Comparison of ENCODE assay signal across 17 cellular contexts in the genomic region with DNA sequence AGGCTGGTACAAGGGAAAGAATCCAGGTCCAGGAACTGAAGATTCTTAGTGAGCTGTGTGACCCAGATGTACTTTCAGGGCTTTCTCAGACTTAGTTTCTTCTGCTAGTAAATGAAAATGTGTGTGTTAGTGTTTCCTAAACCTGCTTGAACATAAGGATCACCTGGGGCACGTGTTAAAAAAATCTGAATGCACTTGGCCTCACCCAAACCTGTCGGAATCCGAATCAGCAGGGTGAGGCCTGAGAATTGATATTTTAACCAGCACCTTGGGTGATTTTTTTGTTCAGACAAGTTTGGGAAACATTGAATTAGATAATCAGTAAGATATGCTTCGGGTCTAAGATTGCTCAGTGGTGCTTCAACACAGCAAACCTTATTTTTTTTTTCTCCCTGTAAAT. TPM values are rescaled to one million over a fixed set of nuclear protein-coding genes. Genes with fewer than 3 reads are reported as not detected.
DNase-seq lines count a peak whose midpoint lies in the region; ATAC-seq and TF ChIP-seq lines count a peak whose summit lies in the region.
"Had no signal": no experiment of that assay in that cellular context is flagged by ENCODE, and none has a peak within 500 bp of the region (broad histone marks: within the 10 kb centered on the region; RNA-seq: fewer than 3 reads in every experiment).

No MANE protein-coding gene starts in this region.

- H3K4me3 Mint-ChIP-seq in activated CD4-positive, alpha-beta T cell treated with anti-CD3 and anti-CD28 coated beads, Interleukin-2, amount 10 ng/mL, durations not matched to agents 24 days and 14 days, result no peak overlapping the region
- H3K4me3 Mint-ChIP-seq in stimulated activated memory B cell treated with anti-CD40 and anti-IgM and Interleukin-4, amounts not matched to agents 10 μg/mL and 1 μg/mL and 100 μg/mL, for 72 hours, result no peak overlapping the region
- H3K4me3 Mint-ChIP-seq: IgD-negative memory B cell, type B pancreatic cell had no signal

- H3K4me1 Mint-ChIP-seq in activated CD4-positive, alpha-beta T cell treated with anti-CD3 and anti-CD28 coated beads, Interleukin-2, amount 10 ng/mL, durations not matched to agents 24 days and 14 days, result peaks cover 15% of the 10 kb centered on the region
- H3K4me1 Mint-ChIP-seq in stimulated activated memory B cell treated with anti-CD40 and anti-IgM and Interleukin-4, amounts not matched to agents 10 μg/mL and 1 μg/mL and 100 μg/mL, for 72 hours, result peaks cover 16% of the 10 kb centered on the region

- peaks cover under 1% of the 10 kb centered on the region for H3K9me3 Mint-ChIP-seq in activated CD4-positive, alpha-beta T cell treated with anti-CD3 and anti-CD28 coated beads, Interleukin-2, amount 10 ng/mL, durations not matched to agents 24 days and 14 days
- H3K9me3 Mint-ChIP-seq in stimulated activated memory B cell treated with anti-CD40 and anti-IgM and Interleukin-4, amounts not matched to agents 10 μg/mL and 1 μg/mL and 100 μg/mL, for 72 hours, result no peaks in the 10 kb centered on the region
- H3K9me3 Mint-ChIP-seq: IgD-negative memory B cell, type B pancreatic cell had no signal

- H3K27me3 ChIP-seq in SK-N-SH (ENCODE audit: insufficient read depth) (no peaks in the 10 kb centered on the region), esophagus squamous epithelium (no peaks in the 10 kb centered on the region)
- H3K27me3 ChIP-seq: ovary had no signal

- H3F3A ChIP-seq in SK-N-SH (replicated peaks; ENCODE audit: insufficient read depth), result peaks cover 15% of the 10 kb centered on the region

- TF ChIP-seq RAD21 in SK-N-SH (IDR thresholded peaks at IDR 0.05; ENCODE audit: low read length), result no peak

- H3K9ac ChIP-seq in SK-N-SH, result peak overlapping the region; percentile 4; the same call in 1 of the 2 replicates

- H3K4me1 ChIP-seq in SK-N-SH (ENCODE audit: control insufficient read depth in 1 of 2, insufficient read depth in 2 of 2, low read depth in 1 of 2, low read length in 1 of 2) (peaks cover 0 to 23% of the 10 kb centered on the region in 2 experiments; a peak in 3 of 4 replicates), esophagus squamous epithelium (peaks cover 9 to 21% (median 10%) of the 10 kb centered on the region in 3 donors)

- no peaks in the 10 kb centered on the region for H3K9me2 ChIP-seq in SK-N-SH

- intact Hi-C loops in activated CD4-positive, alpha-beta T cell treated with anti-CD3 and anti-CD28 coated beads, Interleukin-2, amount 10 ng/mL, durations not matched to agents 24 days and 14 days (cut with micrococcal nuclease), result loop anchor here (5.0 to 10.0 kb wide), 4 partner anchors 93 to 1281 kb away; a partner anchor contains a TSS
- intact Hi-C loops in esophagus squamous epithelium (cut with DNase I), result no loop called here

- no peak overlapping the region for H3K4me3 ChIP-seq in SK-N-SH (ENCODE audit: low read depth in 2 of 2, low read length in 1 of 2)
- H3K4me3 ChIP-seq in esophagus squamous epithelium, result no peak overlapping the region
- H3K4me3 ChIP-seq: mucosa of descending colon, ovary had no signal

- TF ChIP-seq CTCF in SK-N-SH (IDR thresholded peaks at IDR 0.05) (no peak), esophagus squamous epithelium (IDR thresholded peaks at IDR 0.05) (no peak)

- 96% methylated on average over 4 of the region's 4 CpGs for WGBS in SK-N-SH (ENCODE audit: low lambda C conversion rate)
- WGBS in esophagus squamous epithelium, 2 donors, result 13 to 24% methylated on average over 4 of the region's 4 CpGs

- no peak for ATAC-seq in stimulated activated memory B cell treated with anti-CD40 and anti-IgM and Interleukin-4, amounts not matched to agents 10 μg/mL and 1 μg/mL and 100 μg/mL, for 72 hours
- no peak for ATAC-seq in HG02642 (IDR thresholded peaks at IDR 0.05; ENCODE audit: poor library complexity, unreplicated experiment)
- ATAC-seq: left colon, mucosa of descending colon had no signal

- H3K27ac ChIP-seq in SK-N-SH (ENCODE audit: low read depth in 2 of 2, low read length in 1 of 2), result peak overlapping the region; percentile 72 to 93; a peak in 3 of 4 replicates
- H3K27ac ChIP-seq in esophagus squamous epithelium, result peak overlapping the region; percentile 20 to 55 (median 48)
- H3K27ac ChIP-seq: 22Rv1, C4-2B, ovary had no signal

- POLR2A ChIA-PET in SK-N-SH (lab: Yijun Ruan, JAX), result no interaction called here

- peak overlapping the region; percentile 11 for H3K27ac Mint-ChIP-seq in activated CD4-positive, alpha-beta T cell treated with anti-CD3 and anti-CD28 coated beads, Interleukin-2, amount 10 ng/mL, durations not matched to agents 24 days and 14 days
- peak overlapping the region; percentile 50 for H3K27ac Mint-ChIP-seq in stimulated activated memory B cell treated with anti-CD40 and anti-IgM and Interleukin-4, amounts not matched to agents 10 μg/mL and 1 μg/mL and 100 μg/mL, for 72 hours

- H3K27me3 Mint-ChIP-seq in activated CD4-positive, alpha-beta T cell treated with anti-CD3 and anti-CD28 coated beads, Interleukin-2, amount 10 ng/mL, durations not matched to agents 24 days and 14 days, result peaks cover 16% of the 10 kb centered on the region
- H3K27me3 Mint-ChIP-seq in stimulated activated memory B cell treated with anti-CD40 and anti-IgM and Interleukin-4, amounts not matched to agents 10 μg/mL and 1 μg/mL and 100 μg/mL, for 72 hours, result no peaks in the 10 kb centered on the region
- H3K27me3 Mint-ChIP-seq: IgD-negative memory B cell had no signal

- no peaks in the 10 kb centered on the region for H3K36me3 Mint-ChIP-seq in activated CD4-positive, alpha-beta T cell treated with anti-CD3 and anti-CD28 coated beads, Interleukin-2, amount 10 ng/mL, durations not matched to agents 24 days and 14 days (ENCODE audit: low read depth)
- H3K36me3 Mint-ChIP-seq in stimulated activated memory B cell treated with anti-CD40 and anti-IgM and Interleukin-4, amounts not matched to agents 10 μg/mL and 1 μg/mL and 100 μg/mL, for 72 hours, result no peaks in the 10 kb centered on the region
- H3K36me3 Mint-ChIP-seq: IgD-negative memory B cell, type B pancreatic cell had no signal

- H3K36me3 ChIP-seq in SK-N-SH (replicated peaks in 1 of 2; ENCODE audit: control insufficient read depth in 1 of 2, insufficient read depth in 2 of 2, low read length in 1 of 2) (no peaks in the 10 kb centered on the region), esophagus squamous epithelium (no peaks in the 10 kb centered on the region)
- H3K36me3 ChIP-seq: ovary had no signal

- TF ChIP-seq POLR2A in esophagus squamous epithelium (IDR thresholded peaks at IDR 0.05), result no peak

- H4K20me1 ChIP-seq in SK-N-SH (ENCODE audit: insufficient read depth), result no peaks in the 10 kb centered on the region

- H2AFZ ChIP-seq in SK-N-SH (ENCODE audit: low read depth), result peak overlapping the region; percentile 11; the same call in 1 of the 2 replicates

- DNase-seq in activated CD4-positive, alpha-beta T cell treated with anti-CD3 and anti-CD28 coated beads, Interleukin-2, amount 10 ng/mL, durations not matched to agents 24 days and 14 days, result no peak
- no peak for DNase-seq in activated CD4-positive, alpha-beta T cell treated with anti-CD3 and anti-CD28 coated beads, Interleukin-2, amount 50 U/mL, for 4 hours
- DNase-seq in SK-N-SH (no peak), esophagus squamous epithelium (lab: John Stamatoyannopoulos, UW) (no peak), NCI-H1105 treated with DMSO at 0.1 percent for 48 hours (lab: John Stamatoyannopoulos, UW) (no peak), SIG-M5 (lab: John Stamatoyannopoulos, UW) (no peak)
- DNase-seq: activated effector memory CD4-positive, alpha-beta T cell treated with Interleukin-2 at 50 U/mL for 16 hours; left colon; mucosa of descending colon; stimulated activated CD4-positive, alpha-beta T cell treated with anti-CD3 and anti-CD28 coated beads, Interleukin-4, amount 100 ng/mL, for 4 hours had no signal

- CTCF ChIA-PET in SK-N-SH (lab: Yijun Ruan, JAX), result interaction anchor here (1.1 kb wide), 2 partner anchors 9 to 168 kb away, joined by 3 read pairs; no protein-coding TSS in a partner anchor

- TF ChIP-seq EP300 in SK-N-SH (IDR thresholded peaks at IDR 0.05; ENCODE audit: borderline replicate concordance in 1 of 2, low read depth in 1 of 2, low read length in 1 of 2), result no peak

- H3K4me2 ChIP-seq in SK-N-SH, result peak overlapping the region; percentile 60

- no peaks in the 10 kb centered on the region for H3K79me2 ChIP-seq in SK-N-SH (ENCODE audit: insufficient read depth)

- H3K9me3 ChIP-seq in SK-N-SH (no peaks in the 10 kb centered on the region), esophagus squamous epithelium (no peaks in the 10 kb centered on the region)
- H3K9me3 ChIP-seq: mucosa of descending colon, ovary had no signal

TF ChIP-seq in SK-N-SH, 30 proteins besides CTCF, POLR2A, EP300 and RAD21:
- no peak for TF ChIP-seq FOXM1 (IDR thresholded peaks at IDR 0.05; ENCODE audit: low read depth)

RNA-seq across cellular contexts. Expression of a gene that starts 59.7 kb away (rescaled TPM):
- total RNA-seq in activated CD4-positive, alpha-beta T cell treated with anti-CD3 and anti-CD28 coated beads, Interleukin-2, amount 10 ng/mL, durations not matched to agents 24 days and 14 days, result not detected in 2 replicates
- 4.5 and 5.9 TPM in 2 replicates for polyA plus RNA-seq in SK-N-SH (2012; rRNA removed)
- polyA plus RNA-seq in SK-N-SH (2012; cell fraction: cytosol; rRNA removed), result 5.9 and 6.3 TPM in 2 replicates
- 4.0 and 4.8 TPM in 2 replicates for polyA plus RNA-seq in SK-N-SH (2012; cell fraction: nucleus; rRNA removed)
- 1 to 10 TPM in 3 of 4 donors, under 1 TPM in 1; 0.56 to 4.7 (median 1.2) TPM for total RNA-seq in esophagus squamous epithelium
- total RNA-seq: left colon had no signal
- polyA plus RNA-seq: IgD-negative memory B cell had no signal
